8 cellular contexts compared by ENCODE assay signal in genomic region chr2:219598308-219599078, GRCh38. TPM values are rescaled to one million over a fixed set of nuclear protein-coding genes. Genes with fewer than 3 reads are reported as not detected.
DNase-seq lines count a peak whose midpoint lies in the region; ATAC-seq and TF ChIP-seq lines count a peak whose summit lies in the region.

No MANE protein-coding gene starts in this region.

- peak overlapping the region; percentile 23 to 67 for H3K18ac ChIP-seq in mesenchymal stem cell (ENCODE audit: low read depth in 1 of 2, low read length in 2 of 2)

- no peak overlapping the region for H2BK15ac ChIP-seq in mesenchymal stem cell (ENCODE audit: low read depth, poor library complexity, severe bottlenecking)

- H3K79me1 ChIP-seq in mesenchymal stem cell (replicated peaks; ENCODE audit: low read length, poor library complexity, severe bottlenecking) = peaks cover 15% of the 10 kb centered on the region

- no peak overlapping the region for H2BK12ac ChIP-seq in mesenchymal stem cell (ENCODE audit: low read length in 2 of 2)

- POLR2A ChIA-PET in AG04450 (lab: Yijun Ruan, JAX) (interaction anchor here (0.6 to 2.9 kb wide), 7 partner anchors 24 to 950 kb away, joined by 3 to 18 read pairs (median 7); partner anchors contain the start of genes CHPF, OBSL1 and TMEM198), HEK293 (lab: Yijun Ruan, JAX) (interaction anchor here (0.8 to 4.4 kb wide), 10 partner anchors 9 to 91 kb away, joined by 3 to 44 read pairs (median 6); partner anchors contain the start of genes CHPF, INHA, OBSL1 and TMEM198)

- CTCF ChIA-PET in AG04450 (lab: Charles Lee) (interaction anchor here (0.7 to 6.8 kb wide), 3 partner anchors 38 to 69 kb away, joined by 3 to 38 read pairs (median 3); no protein-coding TSS in a partner anchor), HEK293 (lab: Yijun Ruan, JAX) (interaction anchor here (0.6 to 1.4 kb wide), 5 partner anchors 57 to 668 kb away, joined by 3 to 5 read pairs (median 3); no protein-coding TSS in a partner anchor)

- no peak for TF ChIP-seq CTCF in AG04450 (IDR thresholded peaks at IDR 0.05; ENCODE audit: low read depth, low read length)
- TF ChIP-seq CTCF in HEK293 (tag by site-specific recombination; IDR thresholded peaks at IDR 0.05) = no peak

- H2AFZ ChIP-seq in mesenchymal stem cell (ENCODE audit: low read depth, low read length) = peak overlapping the region; percentile 65

- H3K4me1 ChIP-seq in HEK293 (ENCODE audit: control insufficient read depth, insufficient read depth, low read length) (peaks cover 6% of the 10 kb centered on the region), mesenchymal stem cell (ENCODE audit: control insufficient read depth, insufficient read depth, low read depth, low read length) (peaks cover 4% of the 10 kb centered on the region)

- DNase-seq in AG04450 (ENCODE audit: low read depth, low spot score) (no peak), astrocyte of the hippocampus (ENCODE audit: low read depth, low spot score) (peak; percentile 55), mesenchymal stem cell (no peak), NCI-H2227 treated with DMSO at 0.1 percent for 48 hours (lab: John Stamatoyannopoulos, UW) (no peak), nucleus accumbens (lab: John Stamatoyannopoulos, UW) (no peak)

- no peak overlapping the region for H2BK120ac ChIP-seq in mesenchymal stem cell (ENCODE audit: low read depth, low read length)

- H3K27me3 ChIP-seq in AG04450 (ENCODE audit: control insufficient read depth, insufficient read depth, low read length) (peaks cover under 1% of the 10 kb centered on the region), mesenchymal stem cell (ENCODE audit: control insufficient read depth in 1 of 2, insufficient read depth in 1 of 2, low read length in 2 of 2) (no peaks in the 10 kb centered on the region)

- peak overlapping the region; percentile 36 for H3K4me2 ChIP-seq in mesenchymal stem cell (ENCODE audit: low read length, poor library complexity, severe bottlenecking)

- H3K27ac ChIP-seq in AG04450 (ENCODE audit: low read depth, low read length) = no peak overlapping the region
- H3K27ac ChIP-seq in HEK293 (ENCODE audit: extremely low read depth, low read depth, low read length) = peak overlapping the region; percentile 85
- H3K27ac ChIP-seq in mesenchymal stem cell (ENCODE audit: low read length, poor library complexity, severe bottlenecking) = peak overlapping the region; percentile 1

- H3K4me3 ChIP-seq in AG04450 (ENCODE audit: low read depth, low read length) (peak overlapping the region; percentile 94), HEK293 (ENCODE audit: low read depth, low read length) (peak overlapping the region; percentile 84), mesenchymal stem cell (ENCODE audit: insufficient read depth in 1 of 2, low read depth in 1 of 2, low read length in 2 of 2) (peak overlapping the region; percentile 44 to 84)

- H3K4ac ChIP-seq in mesenchymal stem cell (ENCODE audit: low read depth in 1 of 2, low read length in 2 of 2) = peak overlapping the region in 1 of 2 experiments; percentile 79

- no peak overlapping the region for H2AK5ac ChIP-seq in mesenchymal stem cell (ENCODE audit: low read length, severe bottlenecking)

- whole genome bisulfite sequencing in mesenchymal stem cell = 54% methylated on average over 9 of the region's 9 CpGs

- peak overlapping the region; percentile 69 for H4K8ac ChIP-seq in mesenchymal stem cell (ENCODE audit: low read length)

- H3K36me3 ChIP-seq in HEK293 (ENCODE audit: control insufficient read depth in 2 of 2, insufficient read depth in 1 of 2, low read length in 2 of 2) (peaks cover 0 to 19% of the 10 kb centered on the region in 2 experiments; a peak in 1 of 3 replicates), mesenchymal stem cell (ENCODE audit: control insufficient read depth in 1 of 2, insufficient read depth in 2 of 2, low read depth in 1 of 2, low read length in 2 of 2) (peaks cover 18 to 23% of the 10 kb centered on the region in 2 experiments)

- H3K14ac ChIP-seq in mesenchymal stem cell (ENCODE audit: low read length in 2 of 2) = no peak overlapping the region

- H3K23ac ChIP-seq in mesenchymal stem cell (ENCODE audit: low read length in 2 of 2) = no peak overlapping the region

- H3K9me3 ChIP-seq in AG04450 (ENCODE audit: control insufficient read depth, insufficient read depth, low read length) = no peaks in the 10 kb centered on the region; the same call in 1 of the 2 replicates
- no peaks in the 10 kb centered on the region for H3K9me3 ChIP-seq in HEK293 (ENCODE audit: control insufficient read depth, insufficient read depth, low read depth, low read length)
- H3K9me3 ChIP-seq in mesenchymal stem cell (ENCODE audit: control insufficient read depth, low read length) = no peaks in the 10 kb centered on the region

- no peak for ATAC-seq in GM21737 (IDR thresholded peaks at IDR 0.05; ENCODE audit: unreplicated experiment)
- no peak for ATAC-seq in HG03457 (IDR thresholded peaks at IDR 0.05; ENCODE audit: unreplicated experiment)

- peak overlapping the region; percentile 98 for H3K9ac ChIP-seq in mesenchymal stem cell (ENCODE audit: low read length)

- H2BK5ac ChIP-seq in mesenchymal stem cell (ENCODE audit: low read depth, low read length, poor library complexity, severe bottlenecking) = no peak overlapping the region

- H4K91ac ChIP-seq in mesenchymal stem cell (ENCODE audit: low read length) = peak overlapping the region; percentile 5

TF ChIP-seq in HEK293, 187 proteins besides CTCF, POLR2A, EP300 and RAD21:
- TF ChIP-seq ZNF416 (tag by site-specific recombination; IDR thresholded peaks at IDR 0.05) = no peak
- TF ChIP-seq, protein P1, sequence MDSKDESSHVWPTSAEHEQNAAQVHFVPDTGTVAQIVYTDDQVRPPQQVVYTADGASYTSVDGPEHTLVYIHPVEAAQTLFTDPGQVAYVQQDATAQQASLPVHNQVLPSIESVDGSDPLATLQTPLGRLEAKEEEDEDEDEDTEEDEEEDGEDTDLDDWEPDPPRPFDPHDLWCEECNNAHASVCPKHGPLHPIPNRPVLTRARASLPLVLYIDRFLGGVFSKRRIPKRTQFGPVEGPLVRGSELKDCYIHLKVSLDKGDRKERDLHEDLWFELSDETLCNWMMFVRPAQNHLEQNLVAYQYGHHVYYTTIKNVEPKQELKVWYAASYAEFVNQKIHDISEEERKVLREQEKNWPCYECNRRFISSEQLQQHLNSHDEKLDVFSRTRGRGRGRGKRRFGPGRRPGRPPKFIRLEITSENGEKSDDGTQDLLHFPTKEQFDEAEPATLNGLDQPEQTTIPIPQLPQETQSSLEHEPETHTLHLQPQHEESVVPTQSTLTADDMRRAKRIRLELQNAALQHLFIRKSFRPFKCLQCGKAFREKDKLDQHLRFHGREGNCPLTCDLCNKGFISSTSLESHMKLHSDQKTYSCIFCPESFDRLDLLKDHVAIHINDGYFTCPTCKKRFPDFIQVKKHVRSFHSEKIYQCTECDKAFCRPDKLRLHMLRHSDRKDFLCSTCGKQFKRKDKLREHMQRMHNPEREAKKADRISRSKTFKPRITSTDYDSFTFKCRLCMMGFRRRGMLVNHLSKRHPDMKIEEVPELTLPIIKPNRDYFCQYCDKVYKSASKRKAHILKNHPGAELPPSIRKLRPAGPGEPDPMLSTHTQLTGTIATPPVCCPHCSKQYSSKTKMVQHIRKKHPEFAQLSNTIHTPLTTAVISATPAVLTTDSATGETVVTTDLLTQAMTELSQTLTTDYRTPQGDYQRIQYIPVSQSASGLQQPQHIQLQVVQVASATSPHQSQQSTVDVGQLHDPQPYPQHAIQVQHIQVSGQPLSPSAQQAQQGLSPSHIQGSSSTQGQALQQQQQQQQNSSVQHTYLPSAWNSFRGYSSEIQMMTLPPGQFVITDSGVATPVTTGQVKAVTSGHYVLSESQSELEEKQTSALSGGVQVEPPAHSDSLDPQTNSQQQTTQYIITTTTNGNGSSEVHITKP (tag by site-specific recombination; IDR thresholded peaks at IDR 0.05) = peak; percentile 96; the same call in 1 of the 2 replicates

RNA-seq across cellular contexts. Expression of gene STK11IP, which starts 0.8 kb away (rescaled TPM):
- polyA plus RNA-seq in AG04450 (2011; rRNA removed) = 7.7 and 11.8 TPM in 2 replicates
- 17.2 and 18.5 TPM in 2 replicates for polyA minus RNA-seq in AG04450 (2011; rRNA and poly(A)+ RNA removed)
- 14.6 TPM for polyA plus RNA-seq in mesenchymal stem cell (2013, experiment 1 of 2)
- polyA plus RNA-seq in mesenchymal stem cell (2013, experiment 2 of 2) = 13.3 TPM

RNA-seq across cellular contexts. Expression of gene INHA, which starts 26.4 kb away (rescaled TPM):
- polyA plus RNA-seq in AG04450 (2011; rRNA removed) = 0.12 and 0.29 TPM in 2 replicates
- 0.17 and 0.18 TPM in 2 replicates for polyA minus RNA-seq in AG04450 (2011; rRNA and poly(A)+ RNA removed)
- 0.30 TPM for polyA plus RNA-seq in mesenchymal stem cell (2013, experiment 1 of 2)
- 0.18 TPM for polyA plus RNA-seq in mesenchymal stem cell (2013, experiment 2 of 2)

RNA-seq across cellular contexts. Expression of gene OBSL1, which starts 27.2 kb away (rescaled TPM):
- 35.5 and 46.8 TPM in 2 replicates for polyA plus RNA-seq in AG04450 (2011; rRNA removed)
- 58.9 and 74.4 TPM in 2 replicates for polyA minus RNA-seq in AG04450 (2011; rRNA and poly(A)+ RNA removed)
- 19.4 TPM for polyA plus RNA-seq in mesenchymal stem cell (2013, experiment 1 of 2)
- 20.0 TPM for polyA plus RNA-seq in mesenchymal stem cell (2013, experiment 2 of 2)

RNA-seq across cellular contexts. Expression of gene SLC4A3, which starts 28.9 kb away (rescaled TPM):
- polyA plus RNA-seq in AG04450 (2011; rRNA removed) = 3.3 and 5.2 TPM in 2 replicates
- polyA minus RNA-seq in AG04450 (2011; rRNA and poly(A)+ RNA removed) = 3.4 and 3.9 TPM in 2 replicates
- polyA plus RNA-seq in mesenchymal stem cell (2013, experiment 1 of 2) = 2.6 TPM
- polyA plus RNA-seq in mesenchymal stem cell (2013, experiment 2 of 2) = 2.6 TPM

RNA-seq across cellular contexts. Expression of gene TMEM198, which starts 54.7 kb away (rescaled TPM):
- polyA plus RNA-seq in AG04450 (2011; rRNA removed) = 0.83 and 1.2 TPM in 2 replicates
- 0.13 and 0.60 TPM in 2 replicates for polyA minus RNA-seq in AG04450 (2011; rRNA and poly(A)+ RNA removed)
- 1.5 TPM for polyA plus RNA-seq in mesenchymal stem cell (2013, experiment 1 of 2)
- polyA plus RNA-seq in mesenchymal stem cell (2013, experiment 2 of 2) = 1.3 TPM
